In genomic region chr6:105097288-105097687, GRCh38 we compare ENCODE assay signal across 30 cellular contexts.
A peak's percentile ranks its signal among the peaks of the same experiment; 100 is the strongest.
DNase-seq lines count a peak whose midpoint lies in the region; ATAC-seq and TF ChIP-seq lines count a peak whose summit lies in the region.
"Had no signal": no experiment of that assay in that cellular context is flagged by ENCODE, and none has a peak within 500 bp of the region (broad histone marks: within the 10 kb centered on the region; RNA-seq: fewer than 3 reads in every experiment).

No MANE protein-coding gene starts in this region.

- in situ Hi-C loops in mammary epithelial cell (cut with MboI; ENCODE audit: low sequenced_read_pairs in 2 of 2) (loop anchor here (5.0 to 10.0 kb wide), 3 partner anchors 158 to 315 kb away; partner anchors contain the start of gene PREP (in 1 of the 2)), transverse colon (cut with MboI; ENCODE audit: low pct_ligation_motif_present in 1 of 4, low pct_unique_long_range_greater_than_20kb in 1 of 4, low sequenced_read_pairs in 3 of 4) (loop anchor here in 2 of 4 donors (10.0 kb wide), 1 partner anchor 308 kb away; the partner anchor contains the start of gene PREP (in 2 of the 2))

- no peaks in the 10 kb centered on the region for H3K36me3 ChIP-seq in mammary epithelial cell (ENCODE audit: insufficient read depth, low read length)
- no peaks in the 10 kb centered on the region for H3K36me3 ChIP-seq in transverse colon
- no peaks in the 10 kb centered on the region for H3K36me3 ChIP-seq in effector memory CD4-positive, alpha-beta T cell (ENCODE audit: control insufficient read depth, insufficient read depth, low read length)
- H3K36me3 ChIP-seq: HAP-1, WERI-Rb-1 had no signal

- H3K27me3 ChIP-seq in mammary epithelial cell (ENCODE audit: insufficient read depth, low read length) (no peaks in the 10 kb centered on the region), transverse colon (no peaks in the 10 kb centered on the region)
- H3K27me3 ChIP-seq in effector memory CD4-positive, alpha-beta T cell (replicated peaks; ENCODE audit: control insufficient read depth, insufficient read depth, low read length, poor library complexity, severe bottlenecking), result no peaks in the 10 kb centered on the region
- H3K27me3 ChIP-seq: heart left ventricle, SJCRH30 had no signal

- H3K9ac ChIP-seq in mammary epithelial cell (ENCODE audit: insufficient read depth, low read length), result no peak overlapping the region

- no TSS peak for BruUV-seq in mammary epithelial cell (replicated peaks; lab: Mats Ljungman, UMichigan)

- CTCF ChIA-PET in mammary epithelial cell (lab: Charles Lee; ENCODE audit: low non-redundant PET), result no interaction called here

- no peaks in the 10 kb centered on the region for H3K79me2 ChIP-seq in mammary epithelial cell (ENCODE audit: insufficient read depth, low read length)

- H3K4me3 ChIP-seq in mammary epithelial cell (replicated peaks in 1 of 3; ENCODE audit: insufficient read depth in 1 of 3, low read depth in 2 of 3, low read length in 3 of 3) (no peak overlapping the region), transverse colon (no peak overlapping the region)
- no peak overlapping the region for H3K4me3 ChIP-seq in effector memory CD4-positive, alpha-beta T cell (ENCODE audit: insufficient read depth, low read depth, low read length, poor library complexity, severe bottlenecking)
- H3K4me3 ChIP-seq: coronary artery, HAP-1, heart left ventricle, SJCRH30 had no signal

- no peak for TF ChIP-seq EP300 in transverse colon (IDR thresholded peaks at IDR 0.05; ENCODE audit: low read depth)

- H2AFZ ChIP-seq in mammary epithelial cell (ENCODE audit: low read depth, low read length), result no peak overlapping the region

- TF ChIP-seq CTCF in mammary epithelial cell (conservative IDR thresholded peaks at IDR 0.05 in 1 of 2, IDR thresholded peaks at IDR 0.05 in 1 of 2; ENCODE audit: extremely low read depth in 1 of 2, insufficient read depth in 1 of 2, low read depth in 1 of 2, low read length in 2 of 2), result no peak
- no peak for TF ChIP-seq CTCF in transverse colon (IDR thresholded peaks at IDR 0.05)

- TF ChIP-seq POLR2A in transverse colon (IDR thresholded peaks at IDR 0.05), result no peak

- no peak overlapping the region for H3K4me2 ChIP-seq in mammary epithelial cell (ENCODE audit: insufficient read depth, low read depth, low read length)

- no peak overlapping the region for H3K27ac ChIP-seq in mammary epithelial cell (ENCODE audit: insufficient read depth, low read depth, low read length)
- H3K27ac ChIP-seq in transverse colon, result no peak overlapping the region
- H3K27ac ChIP-seq in effector memory CD4-positive, alpha-beta T cell (ENCODE audit: insufficient read depth, low read length, poor library complexity, severe bottlenecking), result no peak overlapping the region
- H3K27ac ChIP-seq: 22Rv1, coronary artery, heart left ventricle, SJCRH30, WERI-Rb-1 had no signal

- H3K4me1 ChIP-seq in mammary epithelial cell (ENCODE audit: insufficient read depth, low read length), result no peaks in the 10 kb centered on the region
- H3K4me1 ChIP-seq in transverse colon, result no peaks in the 10 kb centered on the region
- H3K4me1 ChIP-seq in effector memory CD4-positive, alpha-beta T cell (ENCODE audit: control insufficient read depth, insufficient read depth, low read length, poor library complexity, severe bottlenecking), result no peaks in the 10 kb centered on the region
- H3K4me1 ChIP-seq: HAP-1, heart left ventricle, SJCRH30 had no signal

- H4K20me1 ChIP-seq in mammary epithelial cell (ENCODE audit: insufficient read depth, low read length), result no peaks in the 10 kb centered on the region

- dilution Hi-C loops in mammary epithelial cell (cut with HindIII; ENCODE audit: low sequenced_read_pairs), result no loop called here

- no peaks in the 10 kb centered on the region for H3K9me3 ChIP-seq in mammary epithelial cell (replicated peaks; ENCODE audit: insufficient read depth, low read length)
- no peaks in the 10 kb centered on the region for H3K9me3 ChIP-seq in transverse colon
- H3K9me3 ChIP-seq in effector memory CD4-positive, alpha-beta T cell (ENCODE audit: control insufficient read depth, low read length), result no peaks in the 10 kb centered on the region
- H3K9me3 ChIP-seq: HAP-1, heart left ventricle, SJCRH30 had no signal

- peak; percentile 98 for ATAC-seq in left colon
- ATAC-seq in GM19455 (IDR thresholded peaks at IDR 0.05; ENCODE audit: unreplicated experiment), result no peak
- ATAC-seq: heart left ventricle; Panc1; stimulated activated naive B cell treated with anti-CD40 and anti-IgM and Interleukin-4, amounts not matched to agents 10 μg/mL and 1 μg/mL and 100 μg/mL, for 72 hours had no signal

- intact Hi-C loops in mammary epithelial cell (cut with micrococcal nuclease), result loop anchor here (10.0 kb wide), 1 partner anchor 988 kb away; the partner anchor contains the start of gene PRDM1
- intact Hi-C loops in left colon (cut with DNase I, micrococcal nuclease), result no loop called here
- intact Hi-C loops in transverse colon (cut with DNase I; ENCODE audit: low total_unique reads), result no loop called here

- 93% methylated on average over 8 of the region's 8 CpGs for WGBS in mammary epithelial cell (ENCODE audit: low coverage, missing lambda C conversion rate)
- 51 to 53% methylated on average over 7 to 8 of the region's 8 CpGs for WGBS in transverse colon (ENCODE audit: low coverage in 1 of 2), 2 donors

- DNase-seq in NCI-H748 (lab: John Stamatoyannopoulos, UW; ENCODE audit: unreplicated experiment), result peak; percentile 33
- no peak for DNase-seq in NCI-H748 treated with DMSO at 0.1 percent for 48 hours (lab: John Stamatoyannopoulos, UW)
- DNase-seq in mammary epithelial cell, result peak; percentile 7
- DNase-seq in left colon, result peak; percentile 69 to 83
- peak; percentile 80 for DNase-seq in transverse colon
- DNase-seq in effector memory CD4-positive, alpha-beta T cell, result no peak
- no peak for DNase-seq in stimulated activated CD4-positive, alpha-beta T cell treated with anti-CD3 and anti-CD28 coated beads, Interleukin-4, amount 100 ng/mL, for 1 hour
- DNase-seq: activated CD4-positive, alpha-beta T cell treated with anti-CD3 and anti-CD28 coated beads for 4 hours; activated CD8-positive, alpha-beta memory T cell treated with anti-CD3 and anti-CD28 coated beads for 24 hours; activated effector memory CD4-positive, alpha-beta T cell treated with anti-CD3 and anti-CD28 coated beads, Interleukin-2, amount 50 U/mL, for 16 hours; activated naive CD8-positive, alpha-beta T cell treated with anti-CD3 and anti-CD28 coated beads for 36 hours; anterior cingulate cortex; C1 segment of cervical spinal cord; DMS53; effector CD8-positive, alpha-beta T cell; foreskin fibroblast; heart left ventricle; kidney glomerular epithelial cell; NCI-H187 treated with DMSO at 0.1 percent for 48 hours; NCI-H2171 treated with DMSO at 0.1 percent for 48 hours; NCI-H524; SJCRH30; stimulated activated naive B cell treated with anti-CD40 and anti-IgM and Interleukin-4, amounts not matched to agents 10 μg/mL and 1 μg/mL and 100 μg/mL, for 72 hours; T1000; WERI-Rb-1 had no signal

Comparison
In these comparisons a context has a peak if more than half of its experiments do, and no peak if none do; other contexts are left out.
1. DNase-seq: peak in NCI-H748 (single experiment), mammary epithelial cell (single experiment), left colon (2 of 2) and transverse colon (single experiment); none in NCI-H748 treated with DMSO at 0.1 percent for 48 hours (single experiment), effector memory CD4-positive, alpha-beta T cell (0 of 3) and stimulated activated CD4-positive, alpha-beta T cell treated with anti-CD3 and anti-CD28 coated beads, Interleukin-4, amount 100 ng/mL, for 1 hour (single experiment).